ENCODE assay signal across 8 cellular contexts in genomic region chr3:141487419-141488345, GRCh38. TPM values are rescaled to one million over a fixed set of nuclear protein-coding genes. Genes with fewer than 3 reads are reported as not detected.
A peak's percentile ranks its signal among the peaks of the same experiment; 100 is the strongest.
DNase-seq lines count a peak whose midpoint lies in the region; ATAC-seq and TF ChIP-seq lines count a peak whose summit lies in the region.

No MANE protein-coding gene starts in this region.

- H3K9me2 ChIP-seq in OCI-LY1 (ENCODE audit: low read depth, low read length), result no peaks in the 10 kb centered on the region

- H2AFZ ChIP-seq in OCI-LY1 (ENCODE audit: low read length), result peak overlapping the region; percentile 38; the same call in 1 of the 2 replicates

- H3K9me3 ChIP-seq in OCI-LY1 (ENCODE audit: low read length) (no peaks in the 10 kb centered on the region), esophagus (ENCODE audit: control insufficient read depth in 2 of 2, insufficient read depth in 1 of 2, low read depth in 1 of 2, low read length in 1 of 2) (no peaks in the 10 kb centered on the region), muscle layer of duodenum (ENCODE audit: control insufficient read depth in 1 of 2, low read length in 2 of 2) (no peaks in the 10 kb centered on the region)

- H3K9ac ChIP-seq in OCI-LY1 (ENCODE audit: low read length), result peak overlapping the region; percentile 79

- H3K4me1 ChIP-seq in OCI-LY1 (ENCODE audit: insufficient read depth, low read length, severe bottlenecking) (peaks cover 33% of the 10 kb centered on the region), esophagus (ENCODE audit: control insufficient read depth in 2 of 2, insufficient read depth in 2 of 2, low read length in 1 of 2) (no peaks in the 10 kb centered on the region), muscle layer of duodenum (ENCODE audit: control insufficient read depth in 1 of 2, insufficient read depth in 2 of 2, low read length in 2 of 2) (peaks cover 0 to 9% of the 10 kb centered on the region in 2 donors)

- 1% methylated on average over 47 to 67 of the region's 67 CpGs for WGBS in esophagus, 2 donors

- DNase-seq in DMS 273 treated with DMSO at 0.1 percent for 48 hours (lab: John Stamatoyannopoulos, UW) (peak; percentile 77), HuH-7 (ENCODE audit: low spot score) (peak; percentile 33), activated T-cell treated with anti-CD3 and anti-CD28 coated beads for 4 hours (peak; percentile 64)
- peak; percentile 74 to 88 for DNase-seq in stimulated activated CD8-positive, alpha-beta memory T cell treated with anti-CD3 and anti-CD28 coated beads, Interleukin-7, amount 100 ng/mL, for 48 hours (ENCODE audit: extremely low read depth in 1 of 2, low read depth in 1 of 2)

- H3K36me3 ChIP-seq in OCI-LY1 (ENCODE audit: insufficient read depth, low read length), result peaks cover 10% of the 10 kb centered on the region; the same call in 1 of the 2 replicates
- H3K36me3 ChIP-seq in esophagus (ENCODE audit: control insufficient read depth in 2 of 2, insufficient read depth in 2 of 2, low read length in 1 of 2), result no peaks in the 10 kb centered on the region
- no peaks in the 10 kb centered on the region for H3K36me3 ChIP-seq in muscle layer of duodenum (ENCODE audit: control insufficient read depth in 1 of 2, insufficient read depth in 2 of 2, low read length in 2 of 2)

- H3K4me3 ChIP-seq in OCI-LY1 (ENCODE audit: low read depth, low read length, poor library complexity, severe bottlenecking) (peak overlapping the region; percentile 78), esophagus (ENCODE audit: low read depth in 1 of 2, low read length in 2 of 2) (peak overlapping the region; percentile 87 to 94), muscle layer of duodenum (ENCODE audit: low read depth in 1 of 2, low read length in 2 of 2) (peak overlapping the region; percentile 68 to 86)

- H3K4me2 ChIP-seq in OCI-LY1 (ENCODE audit: low read length), result peak overlapping the region; percentile 78

- H4K20me1 ChIP-seq in OCI-LY1 (ENCODE audit: insufficient read depth, low read length), result peaks cover 4% of the 10 kb centered on the region; the same call in 1 of the 2 replicates

- peaks cover 42% of the 10 kb centered on the region for H3K79me2 ChIP-seq in OCI-LY1 (ENCODE audit: insufficient read depth, low read length)

- H3F3A ChIP-seq in OCI-LY1 (ENCODE audit: insufficient read depth, low read length), result 0 out of 2 replicates have a peak, but pooled peaks cover 4% of the 10 kb centered on the region

- peak overlapping the region; percentile 50 for H3K27ac ChIP-seq in OCI-LY1 (ENCODE audit: low read depth, low read length, poor library complexity, severe bottlenecking)
- H3K27ac ChIP-seq in esophagus (ENCODE audit: low read depth in 2 of 2, low read length in 1 of 2), result peak overlapping the region; percentile 98 to 99
- peak overlapping the region; percentile 88 for H3K27ac ChIP-seq in muscle layer of duodenum (ENCODE audit: low read length)

- ATAC-seq in GM21528 (IDR thresholded peaks at IDR 0.05; ENCODE audit: low FRiP score, unreplicated experiment), result peak; percentile 84

- no peaks in the 10 kb centered on the region for H3K27me3 ChIP-seq in OCI-LY1 (ENCODE audit: insufficient read depth, low read length)
- no peaks in the 10 kb centered on the region for H3K27me3 ChIP-seq in esophagus (ENCODE audit: control insufficient read depth in 1 of 2, insufficient read depth in 2 of 2, low read length in 2 of 2)
- H3K27me3 ChIP-seq in muscle layer of duodenum (ENCODE audit: low read depth, low read length), result no peaks in the 10 kb centered on the region

- no peak for TF ChIP-seq CTCF in OCI-LY1 (IDR thresholded peaks at IDR 0.05; ENCODE audit: low read length)

RNA-seq across cellular contexts. Expression of gene RASA2, which starts 0.9 kb away (rescaled TPM):
- 1 to 10 TPM; 4.0 to 6.9 TPM for polyA plus RNA-seq in esophagus

Comparison
In these comparisons a context has a peak if more than half of its experiments do, and no peak if none do; other contexts are left out.
1. Peak in every context shown above with its lines: DNase-seq, ATAC-seq, H3K4me3 ChIP-seq and H3K27ac ChIP-seq.